Comparison of ENCODE assay signal across 8 cellular contexts in the genomic region with DNA sequence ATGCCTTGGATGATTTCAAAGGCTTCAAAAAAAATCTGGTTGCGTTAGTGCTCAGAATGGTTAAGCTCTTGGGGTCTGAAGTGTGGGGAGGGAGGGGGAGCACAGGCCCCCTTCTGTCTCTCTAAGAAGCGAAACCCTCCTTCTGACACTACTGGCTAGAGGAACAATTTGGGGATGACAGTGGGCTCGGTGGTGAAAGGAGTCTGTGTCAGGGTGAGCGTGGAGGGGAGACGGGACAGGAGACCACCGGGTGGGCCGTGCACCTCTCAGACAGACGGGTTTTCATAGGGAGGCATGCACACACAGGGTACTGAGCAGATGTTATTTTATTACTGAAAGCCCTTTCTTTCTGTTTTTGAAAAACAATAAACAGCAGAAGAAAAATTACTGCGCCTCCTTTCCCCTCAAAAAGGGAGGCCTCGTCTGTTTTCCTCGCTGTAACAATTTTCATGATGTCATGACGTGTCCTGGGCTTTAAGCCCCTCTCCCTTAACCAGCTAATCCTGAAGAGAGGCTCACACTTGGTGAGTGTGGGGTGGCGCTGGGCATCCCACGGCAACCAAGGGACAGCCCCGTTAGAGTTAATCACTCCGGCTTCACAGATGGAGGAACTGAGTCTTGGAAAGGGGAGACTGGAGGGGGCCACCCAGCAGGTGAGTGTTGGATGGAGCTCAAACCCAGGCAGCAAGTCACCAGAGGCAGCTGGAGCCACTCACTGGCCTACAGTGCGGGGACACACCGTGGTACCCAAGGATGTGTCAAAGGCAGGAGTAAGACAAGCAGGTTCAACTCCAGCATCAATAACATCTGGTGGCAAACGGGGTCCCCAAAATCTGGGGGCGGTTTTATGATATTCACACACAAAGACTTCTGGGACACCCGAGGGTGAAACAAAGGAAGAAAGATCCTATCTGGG. TPM values are rescaled to one million over a fixed set of nuclear protein-coding genes. Genes with fewer than 3 reads are reported as not detected.
A peak's percentile ranks its signal among the peaks of the same experiment; 100 is the strongest.
DNase-seq lines count a peak whose midpoint lies in the region; ATAC-seq and TF ChIP-seq lines count a peak whose summit lies in the region.

No MANE protein-coding gene starts in this region.

- TF ChIP-seq CTCF in esophagus squamous epithelium (IDR thresholded peaks at IDR 0.05): no peak

- H3K27me3 ChIP-seq in ACC112 (ENCODE audit: insufficient read depth, low read length): no peaks in the 10 kb centered on the region
- H3K27me3 ChIP-seq in esophagus squamous epithelium: no peaks in the 10 kb centered on the region

- DNase-seq in GM19240 (ENCODE audit: insufficient read length, low spot score) (peak; percentile 27), esophagus squamous epithelium (lab: John Stamatoyannopoulos, UW) (no peak), substantia nigra (lab: John Stamatoyannopoulos, UW) (no peak), SK-N-DZ (ENCODE audit: low spot score) (no peak), islet precursor cell (no peak)

- no peaks in the 10 kb centered on the region for H3K79me2 ChIP-seq in ACC112 (ENCODE audit: control insufficient read depth, insufficient read depth, low read length, unreplicated experiment)

- H3K4me3 ChIP-seq in ACC112 (ENCODE audit: low read depth, low read length) (peak overlapping the region; percentile 68), esophagus squamous epithelium (peak overlapping the region in 3 of 4 donors; percentile 28 to 50 (median 34))

- H3K9me3 ChIP-seq in KOPT-K1 (ENCODE audit: insufficient read depth, low read length, poor library complexity, severe bottlenecking) (no peaks in the 10 kb centered on the region), esophagus squamous epithelium (no peaks in the 10 kb centered on the region)

- no peak for TF ChIP-seq POLR2A in esophagus squamous epithelium (IDR thresholded peaks at IDR 0.05)

- no peak overlapping the region for H3K27ac ChIP-seq in ACC112 (ENCODE audit: low read depth, low read length)
- H3K27ac ChIP-seq in KOPT-K1 (ENCODE audit: low read depth, low read length, poor library complexity, severe bottlenecking): peak overlapping the region; percentile 59
- peak overlapping the region in 3 of 4 donors; percentile 39 to 72 (median 68) for H3K27ac ChIP-seq in esophagus squamous epithelium
- H3K27ac ChIP-seq in substantia nigra (ENCODE audit: low read depth, low read length, poor library complexity, severe bottlenecking): peak overlapping the region; percentile 63

- WGBS in esophagus squamous epithelium, 2 donors: 65 to 66% methylated on average over 21 of the region's 21 CpGs

- H3K36me3 ChIP-seq in ACC112 (ENCODE audit: insufficient read depth, low read length) (peaks cover 3% of the 10 kb centered on the region; the same call in 1 of the 2 replicates), KOPT-K1 (ENCODE audit: insufficient read depth, low read length) (no peaks in the 10 kb centered on the region), esophagus squamous epithelium (peaks cover 0 to 82% (median 8%) of the 10 kb centered on the region in 3 donors)

- no peak for ATAC-seq in HG03139 (IDR thresholded peaks at IDR 0.05; ENCODE audit: unreplicated experiment)

- intact Hi-C loops in esophagus squamous epithelium (cut with DNase I): no loop called here

- peak overlapping the region; percentile 85 for H2AFZ ChIP-seq in ACC112 (ENCODE audit: low read length, unreplicated experiment)

- H3K4me1 ChIP-seq in ACC112 (ENCODE audit: control insufficient read depth, insufficient read depth, low read length, unreplicated experiment) (peaks cover 12% of the 10 kb centered on the region), esophagus squamous epithelium (peaks cover 7 to 24% (median 19%) of the 10 kb centered on the region in 3 donors)

RNA-seq across cellular contexts. Expression of gene PTCH1, which starts 53.4 kb away (rescaled TPM):
- 10 to 100 TPM in 1 of 4 donors, 1 to 10 TPM in 3; 1.9 to 11.6 (median 3.5) TPM for total RNA-seq in esophagus squamous epithelium
- polyA plus RNA-seq in SK-N-DZ (2014; cell fraction: cytosol; rRNA removed): 6.5 and 7.5 TPM in 2 replicates
- 11.4 and 18.6 TPM in 2 replicates for polyA plus RNA-seq in SK-N-DZ (2014; cell fraction: nucleus; rRNA removed)
